1 cellular context compared by ENCODE assay signal in genomic region chr10:133350950-133351329, GRCh38.
TF ChIP-seq lines count a peak whose summit lies in the region.

No MANE protein-coding gene starts in this region.

TF ChIP-seq in liver, 16 proteins besides CTCF, POLR2A, EP300 and RAD21 (continued from another document):
- TF ChIP-seq NR2F2 (IDR thresholded peaks at IDR 0.05) (peak; percentile 17), RXRA (IDR thresholded peaks at IDR 0.05) (peak; percentile 65 to 82), YY1 (IDR thresholded peaks at IDR 0.05) (no peak), HNF4G (IDR thresholded peaks at IDR 0.05) (no peak), GABPA (IDR thresholded peaks at IDR 0.05 in 1 of 2, conservative IDR thresholded peaks at IDR 0.05 in 1 of 2) (peak in 1 of 2 donors; percentile 14), FOXA2 (IDR thresholded peaks at IDR 0.05) (no peak)
TF ChIP-seq in liver: peak in this region for 6.
